In genomic region chr10:62082729-62083412, GRCh38 we compare ENCODE assay signal across 7 cellular contexts.
DNase-seq lines count a peak whose midpoint lies in the region; ATAC-seq and TF ChIP-seq lines count a peak whose summit lies in the region.

No MANE protein-coding gene starts in this region.

- H3K9me3 Mint-ChIP-seq in T-cell (no peaks in the 10 kb centered on the region), natural killer cell (no peaks in the 10 kb centered on the region)
- H3K9me3 Mint-ChIP-seq in effector memory CD8-positive, alpha-beta T cell = no peaks in the 10 kb centered on the region

- H3K36me3 Mint-ChIP-seq in T-cell (peaks cover 48% of the 10 kb centered on the region), natural killer cell (peaks cover 9% of the 10 kb centered on the region)
- H3K36me3 Mint-ChIP-seq in effector memory CD8-positive, alpha-beta T cell (ENCODE audit: insufficient read depth) = peaks cover 24% of the 10 kb centered on the region

- H3K4me3 Mint-ChIP-seq in T-cell (peak overlapping the region; percentile 32 to 60 (median 58)), natural killer cell (peak overlapping the region; percentile 67)
- peak overlapping the region; percentile 21 to 56 for H3K4me3 Mint-ChIP-seq in effector memory CD8-positive, alpha-beta T cell

- DNase-seq in T-cell = peak in 31 of 34 experiments; percentile 11 to 56 (median 31)
- DNase-seq in effector memory CD8-positive, alpha-beta T cell = peak in 2 of 3 experiments; percentile 7 to 33
- DNase-seq in natural killer cell = no peak
- DNase-seq in NCI-H128 (lab: John Stamatoyannopoulos, UW; ENCODE audit: unreplicated experiment) = no peak
- no peak for DNase-seq in NCI-H524 (lab: John Stamatoyannopoulos, UW)

- no peaks in the 10 kb centered on the region for H3K27me3 Mint-ChIP-seq in T-cell
- H3K27me3 Mint-ChIP-seq in effector memory CD8-positive, alpha-beta T cell = no peaks in the 10 kb centered on the region
- no peaks in the 10 kb centered on the region for H3K27me3 Mint-ChIP-seq in natural killer cell (ENCODE audit: low read depth in 2 of 2)

- POLR2A ChIA-PET in T-cell (lab: Charles Lee) = interaction anchor here (0.6 to 0.8 kb wide), 4 partner anchors 22 to 157 kb away, joined by 3 to 6 read pairs (median 4); no protein-coding TSS in a partner anchor

- ATAC-seq in GM19023 (IDR thresholded peaks at IDR 0.05; ENCODE audit: unreplicated experiment) (peak; percentile 39), HG02981 (IDR thresholded peaks at IDR 0.05; ENCODE audit: unreplicated experiment) (peak; percentile 33), T-cell (replicated peaks in 1 of 4) (peak; percentile 84 to 93 (median 89)), natural killer cell (peak; percentile 82 to 86 (median 83))
- ATAC-seq in effector memory CD8-positive, alpha-beta T cell (replicated peaks) = peak; percentile 87

- H3K27ac Mint-ChIP-seq in T-cell (peak overlapping the region; percentile 63 to 91), natural killer cell (peak overlapping the region; percentile 73 to 87)
- H3K27ac Mint-ChIP-seq in effector memory CD8-positive, alpha-beta T cell = peak overlapping the region; percentile 45 to 94

- no peak for TF ChIP-seq CTCF in natural killer cell (IDR thresholded peaks at IDR 0.05)

- intact Hi-C loops in natural killer cell (cut with micrococcal nuclease) = loop anchor here (2.0 kb wide), 1 partner anchor 32 kb away; no protein-coding TSS in a partner anchor

- CTCF ChIA-PET in T-cell (lab: Charles Lee) = interaction anchor here (0.5 to 2.6 kb wide), 9 partner anchors 12 to 186 kb away, joined by 3 to 13 read pairs (median 5); no protein-coding TSS in a partner anchor

- H3K4me1 Mint-ChIP-seq in T-cell = peaks cover 56 to 73% (median 71%) of the 10 kb centered on the region in 3 donors
- H3K4me1 Mint-ChIP-seq in effector memory CD8-positive, alpha-beta T cell (ENCODE audit: low read depth in 2 of 2) = peaks cover 11 to 44% of the 10 kb centered on the region in 2 donors
- H3K4me1 Mint-ChIP-seq in natural killer cell = peaks cover 35 to 45% of the 10 kb centered on the region in 2 donors

Comparison
In these comparisons a context has a peak if more than half of its experiments do, and no peak if none do; other contexts are left out.
1. ATAC-seq: peak in every context shown above with its lines; median percentile 89 in T-cell; 87 in effector memory CD8-positive, alpha-beta T cell; 83 in natural killer cell; 39 in GM19023; 33 in HG02981.
2. DNase-seq: peak in T-cell (31 of 34) and effector memory CD8-positive, alpha-beta T cell (2 of 3); none in natural killer cell (single experiment), NCI-H128 (single experiment) and NCI-H524 (0 of 2).
3. Peak in every context shown above with its lines, with median percentiles within 50 percentile points of each other: H3K27ac Mint-ChIP-seq and H3K4me3 Mint-ChIP-seq.